8 cellular contexts compared by ENCODE assay signal in genomic region chr4:56129431-56129861, GRCh38.
A peak's percentile ranks its signal among the peaks of the same experiment; 100 is the strongest.
DNase-seq lines count a peak whose midpoint lies in the region; ATAC-seq, FAIRE-seq and TF ChIP-seq lines count a peak whose summit lies in the region.

No MANE protein-coding gene starts in this region.

- 0 out of 2 replicates have a peak overlapping the region, but pooled peaks have one; percentile 53 for H3K27ac ChIP-seq in GM23338 (ENCODE audit: low read depth)

- H3K4me2 ChIP-seq in GM23338: no peak overlapping the region

- H3F3A ChIP-seq in GM23338 (replicated peaks; ENCODE audit: low read depth): no peaks in the 10 kb centered on the region

- no peaks in the 10 kb centered on the region for H3K27me3 ChIP-seq in GM23338 (ENCODE audit: insufficient read depth)

- H3K4me3 ChIP-seq in GM23338: no peak overlapping the region

- H3K9me3 Mint-ChIP-seq in GM23338: no peaks in the 10 kb centered on the region; the same call in 2 of the 3 replicates

- no peaks in the 10 kb centered on the region for H4K20me1 ChIP-seq in GM23338 (replicated peaks; ENCODE audit: insufficient read depth)

- ATAC-seq in GM23338: peak; percentile 93
- no peak for ATAC-seq in GM21360 (IDR thresholded peaks at IDR 0.05; ENCODE audit: unreplicated experiment)
- ATAC-seq in left cardiac atrium: no peak

- H3K27ac Mint-ChIP-seq in GM23338: peak overlapping the region; percentile 90

- no peaks in the 10 kb centered on the region for H3K27me3 Mint-ChIP-seq in GM23338 (ENCODE audit: insufficient read depth, low read depth, poor library complexity)

- H3K4me3 Mint-ChIP-seq in GM23338: no peak overlapping the region

- no peaks in the 10 kb centered on the region; the same call in 1 of the 2 replicates for H3K9me2 ChIP-seq in GM23338 (ENCODE audit: insufficient read depth)

- in situ Hi-C loops in SK-MEL-5 (cut with HindIII; ENCODE audit: low pct_unique_long_range_greater_than_20kb, low sequenced_read_pairs): no loop called here

- no peaks in the 10 kb centered on the region for H3K36me3 ChIP-seq in GM23338 (ENCODE audit: insufficient read depth)

- DNase-seq in D721Med (ENCODE audit: insufficient read length, low spot score) (no peak), GM23338 (ENCODE audit: low spot score) (peak; percentile 79), SK-MEL-5 (ENCODE audit: low read depth, low spot score) (peak; percentile 14), islet precursor cell (peak; percentile 79), NCI-H1694 treated with DMSO at 0.1 percent for 48 hours (lab: John Stamatoyannopoulos, UW) (no peak), left cardiac atrium (no peak)
- no peak for DNase-seq in effector CD4-positive, alpha-beta T cell

- peak; percentile 23 for TF ChIP-seq CTCF in D721Med (IDR thresholded peaks at IDR 0.05; ENCODE audit: insufficient read depth, missing control alignments)
- TF ChIP-seq CTCF in GM23338 (conservative IDR thresholded peaks at IDR 0.05; ENCODE audit: low read depth in 2 of 2): peak; percentile 82 to 86

- H3K4me1 ChIP-seq in GM23338 (ENCODE audit: insufficient read depth): no peaks in the 10 kb centered on the region; the same call in 1 of the 2 replicates

- FAIRE-seq in D721Med (lab: Jason Lieb, UNC): no peak

- intact Hi-C loops in left cardiac atrium (cut with DNase I): no loop called here

- H3K4me1 Mint-ChIP-seq in GM23338: peaks cover 27% of the 10 kb centered on the region; the same call in 2 of the 3 replicates

- peaks cover 3% of the 10 kb centered on the region; the same call in 2 of the 3 replicates for H3K36me3 Mint-ChIP-seq in GM23338 (ENCODE audit: low read depth)

- no peaks in the 10 kb centered on the region for H3K79me2 ChIP-seq in GM23338 (replicated peaks; ENCODE audit: insufficient read depth)

- no peak overlapping the region for H2AFZ ChIP-seq in GM23338

TF ChIP-seq in GM23338, 12 proteins besides CTCF, POLR2A, EP300 and RAD21:
- no peak for TF ChIP-seq REST (IDR thresholded peaks at IDR 0.05; ENCODE audit: unreplicated experiment)
- TF ChIP-seq ZNF114 (CRISPR knock-in tag; IDR thresholded peaks at IDR 0.05): no peak
- 0 out of 2 replicates have a peak, but pooled peaks have one; percentile 24 for TF ChIP-seq CREB1 (CRISPR knock-in tag; IDR thresholded peaks at IDR 0.05; ENCODE audit: low read depth)

Comparison
In these comparisons a context has a peak if more than half of its experiments do, and no peak if none do; other contexts are left out.
1. DNase-seq: peak in GM23338 (single experiment), SK-MEL-5 (single experiment) and islet precursor cell (single experiment); none in D721Med (single experiment), NCI-H1694 treated with DMSO at 0.1 percent for 48 hours (single experiment), effector CD4-positive, alpha-beta T cell (single experiment) and left cardiac atrium (single experiment).